In the genomic region with DNA sequence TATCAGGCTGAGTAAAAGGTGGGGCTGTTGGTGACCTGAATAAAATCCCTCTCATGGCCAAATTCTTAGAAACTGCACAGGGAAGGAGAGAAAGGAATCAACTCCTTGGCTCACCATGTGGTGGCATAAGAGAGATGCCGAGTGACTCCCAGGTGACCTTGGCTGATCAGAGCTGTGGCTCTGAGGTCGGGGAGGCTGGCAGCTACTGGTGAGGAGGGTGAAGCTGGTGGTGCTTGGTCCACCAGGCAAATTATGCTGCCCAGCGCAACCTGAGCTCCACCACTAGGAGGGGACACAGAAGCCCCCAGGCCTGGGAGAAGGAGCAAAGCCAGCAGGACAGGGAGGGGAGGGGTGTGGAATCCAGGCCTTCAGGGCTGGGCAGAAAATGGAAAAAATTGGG, we compare ENCODE assay signal across 10 cellular contexts.
A peak's percentile ranks its signal among the peaks of the same experiment; 100 is the strongest.
DNase-seq lines count a peak whose midpoint lies in the region; ATAC-seq, FAIRE-seq and TF ChIP-seq lines count a peak whose summit lies in the region.
"Had no signal": no experiment of that assay in that cellular context is flagged by ENCODE, and none has a peak within 500 bp of the region (broad histone marks: within the 10 kb centered on the region; RNA-seq: fewer than 3 reads in every experiment).

No MANE protein-coding gene starts in this region.

- no peaks in the 10 kb centered on the region for H3K23me2 ChIP-seq in H1 (ENCODE audit: low read depth, low read length)

- H3K9me2 ChIP-seq in Loucy (replicated peaks; ENCODE audit: low read depth, low read length): no peaks in the 10 kb centered on the region

- DNase-seq in DMS53 (lab: John Stamatoyannopoulos, UW) (peak; percentile 57), DMS53 treated with DMSO at 0.1 percent for 48 hours (lab: John Stamatoyannopoulos, UW; ENCODE audit: unreplicated experiment) (no peak), H1 (ENCODE audit: low read depth in 1 of 2, low spot score in 2 of 2) (peak; percentile 38 to 63), neural progenitor cell (ENCODE audit: low spot score) (peak; percentile 56), LoVo (ENCODE audit: low spot score) (no peak)
- DNase-seq: activated gamma-delta T cell, T-helper 1 cell had no signal

- TF ChIP-seq RAD21 in H1 (IDR thresholded peaks at IDR 0.05 in 1 of 2, conservative IDR thresholded peaks at IDR 0.05 in 1 of 2; ENCODE audit: low read depth in 2 of 2, low read length in 2 of 2): peak; percentile 73 to 76

- H3K9me3 ChIP-seq in Loucy (ENCODE audit: insufficient read depth, low read depth, low read length): no peaks in the 10 kb centered on the region
- H3K9me3 ChIP-seq in H1 (ENCODE audit: insufficient read depth in 2 of 2, low read depth in 1 of 2, low read length in 1 of 2): no peaks in the 10 kb centered on the region
- H3K9me3 ChIP-seq in neural progenitor cell (ENCODE audit: low read depth): no peaks in the 10 kb centered on the region

- H2BK15ac ChIP-seq in H1 (ENCODE audit: low read length): no peak overlapping the region

- TF ChIP-seq CTCF in Loucy (conservative IDR thresholded peaks at IDR 0.05; ENCODE audit: low read length): peak; percentile 31
- TF ChIP-seq CTCF in H1 (IDR thresholded peaks at IDR 0.05; ENCODE audit: control extremely low read depth in 1 of 3, insufficient read depth in 1 of 3, low read depth in 1 of 3, low read length in 3 of 3): peak; percentile 51 to 72 (median 57)
- peak; percentile 49 for TF ChIP-seq CTCF in neural progenitor cell (IDR thresholded peaks at IDR 0.05)

- no peak for ATAC-seq in HG02840 (IDR thresholded peaks at IDR 0.05; ENCODE audit: low FRiP score, unreplicated experiment)
- no peak for ATAC-seq in HG03039 (IDR thresholded peaks at IDR 0.05; ENCODE audit: unreplicated experiment)

- H3K18ac ChIP-seq in H1 (ENCODE audit: extremely low read depth, low read length): no peak overlapping the region

- no peaks in the 10 kb centered on the region for H3K36me3 Mint-ChIP-seq in neural progenitor cell

- H3K27ac ChIP-seq in H1 (ENCODE audit: low read depth, low read length) (no peak overlapping the region), neural progenitor cell (no peak overlapping the region)

- H3K4me1 Mint-ChIP-seq in neural progenitor cell: peaks cover 9% of the 10 kb centered on the region

- H2AK5ac ChIP-seq in H1 (ENCODE audit: low read depth, low read length): no peak overlapping the region

- H3K4me3 ChIP-seq in Loucy (ENCODE audit: low read length, poor library complexity, severe bottlenecking) (no peak overlapping the region), H1 (ENCODE audit: extremely low read depth in 1 of 4, insufficient read depth in 2 of 4, low read depth in 3 of 4, low read length in 4 of 4) (no peak overlapping the region), neural progenitor cell (no peak overlapping the region)

- CTCF ChIA-PET in H1 (lab: Charles Lee; ENCODE audit: partially characterized antibody): interaction anchor here (0.6 to 5.4 kb wide), 49 partner anchors 9 to 581 kb away, joined by 3 to 74 read pairs (median 4); a partner anchor contains a TSS

- no peak for TF ChIP-seq POLR2A in H1 (IDR thresholded peaks at IDR 0.05; ENCODE audit: control extremely low read depth in 1 of 2, low read depth in 2 of 2, low read length in 2 of 2)

- no peak overlapping the region for H4K5ac ChIP-seq in H1 (ENCODE audit: insufficient read length, low read depth, low read length)

- H4K8ac ChIP-seq in H1 (ENCODE audit: extremely low read depth, insufficient read depth, low read length): no peak overlapping the region

- no peak overlapping the region for H2BK120ac ChIP-seq in H1 (replicated peaks; ENCODE audit: low read depth, low read length)

- H3K79me1 ChIP-seq in H1 (ENCODE audit: low read depth, low read length): no peaks in the 10 kb centered on the region

- no peak overlapping the region for H3K56ac ChIP-seq in H1 (replicated peaks; ENCODE audit: insufficient read length, low read depth, low read length)

- H2BK20ac ChIP-seq in H1 (ENCODE audit: low read length): no peak overlapping the region

- peaks cover 2% of the 10 kb centered on the region for H3K27me3 Mint-ChIP-seq in neural progenitor cell (ENCODE audit: insufficient read depth, low read depth)

- H3K27ac Mint-ChIP-seq in neural progenitor cell: no peak overlapping the region

- H4K20me1 ChIP-seq in Loucy (ENCODE audit: insufficient read depth, low read length, poor library complexity, severe bottlenecking) (no peaks in the 10 kb centered on the region), H1 (replicated peaks in 1 of 2; ENCODE audit: control insufficient read depth in 1 of 2, insufficient read depth in 2 of 2, low read length in 2 of 2) (no peaks in the 10 kb centered on the region), neural progenitor cell (ENCODE audit: low read depth) (no peaks in the 10 kb centered on the region)

- no peak overlapping the region for H2BK5ac ChIP-seq in H1 (ENCODE audit: low read depth, low read length)

- H3K4me1 ChIP-seq in Loucy (ENCODE audit: insufficient read depth, low read length, poor library complexity, severe bottlenecking) (no peaks in the 10 kb centered on the region), H1 (replicated peaks in 1 of 4; ENCODE audit: control insufficient read depth in 3 of 4, insufficient read depth in 4 of 4, low read length in 3 of 4) (peaks cover 0 to 10% (median 2%) of the 10 kb centered on the region in 4 experiments; a peak in 4 of 7 replicates), neural progenitor cell (peaks cover 7% of the 10 kb centered on the region)

- no peak overlapping the region for H3K14ac ChIP-seq in H1 (ENCODE audit: insufficient read length)

- peak; percentile 45 for FAIRE-seq in H1 (lab: Jason Lieb, UNC)

- H2AFZ ChIP-seq in Loucy (ENCODE audit: low read length) (no peak overlapping the region), H1 (ENCODE audit: low read length) (no peak overlapping the region), neural progenitor cell (replicated peaks) (no peak overlapping the region)

- no peak overlapping the region for H3K9ac ChIP-seq in Loucy (ENCODE audit: low read depth, low read length, poor library complexity, severe bottlenecking)
- H3K9ac ChIP-seq in H1 (replicated peaks in 1 of 4; ENCODE audit: extremely low read depth in 1 of 4, low read depth in 3 of 4, low read length in 3 of 4): no peak overlapping the region
- H3K9ac ChIP-seq in neural progenitor cell: no peak overlapping the region

- H3K9me3 Mint-ChIP-seq in neural progenitor cell: no peaks in the 10 kb centered on the region

- H3K4ac ChIP-seq in H1 (replicated peaks; ENCODE audit: insufficient read length, low read depth, low read length): no peak overlapping the region

- no peak overlapping the region for H3K23ac ChIP-seq in H1 (ENCODE audit: insufficient read length)

- H3K4me2 ChIP-seq in Loucy (ENCODE audit: low read depth, low read length, poor library complexity, severe bottlenecking): no peak overlapping the region
- no peak overlapping the region for H3K4me2 ChIP-seq in H1 (ENCODE audit: insufficient read depth in 1 of 2, low read depth in 2 of 2, low read length in 2 of 2)
- H3K4me2 ChIP-seq in neural progenitor cell: no peak overlapping the region

- H4K91ac ChIP-seq in H1 (replicated peaks; ENCODE audit: insufficient read length, low read length): no peak overlapping the region

- POLR2A ChIA-PET in H1 (lab: Charles Lee; ENCODE audit: partially characterized antibody): no interaction called here

- 78% methylated on average over 3 of the region's 3 CpGs; no CpG with 5 or more reads in 1 of the 2 experiments for WGBS in H1 (ENCODE audit: extremely low coverage in 1 of 2, insufficient coverage in 1 of 2, insufficient read length in 1 of 2, insufficient replicate concordance in 2 of 2, low coverage in 1 of 2, low lambda C conversion rate in 2 of 2, missing lambda C conversion rate in 1 of 2), 2 experiments

- no peak for TF ChIP-seq EP300 in H1 (IDR thresholded peaks at IDR 0.05; ENCODE audit: borderline replicate concordance in 1 of 2, low read depth in 2 of 2, low read length in 2 of 2)

- H3F3A ChIP-seq in Loucy (ENCODE audit: low read depth) (no peaks in the 10 kb centered on the region), neural progenitor cell (ENCODE audit: low read depth) (peaks cover 6% of the 10 kb centered on the region)

- no peak overlapping the region for H3K4me3 Mint-ChIP-seq in neural progenitor cell

- H3K79me2 ChIP-seq in Loucy (ENCODE audit: insufficient read depth, low read length) (no peaks in the 10 kb centered on the region), H1 (ENCODE audit: control insufficient read depth in 1 of 2, insufficient read depth in 2 of 2, low read length in 2 of 2) (no peaks in the 10 kb centered on the region), neural progenitor cell (ENCODE audit: low read depth) (no peaks in the 10 kb centered on the region)

- H3K36me3 ChIP-seq in Loucy (ENCODE audit: insufficient read depth, low read length) (no peaks in the 10 kb centered on the region), H1 (ENCODE audit: control insufficient read depth in 2 of 4, insufficient read depth in 4 of 4, low read length in 3 of 4) (no peaks in the 10 kb centered on the region), neural progenitor cell (no peaks in the 10 kb centered on the region)

- H3K27me3 ChIP-seq in Loucy (ENCODE audit: insufficient read depth, low read length, poor library complexity, severe bottlenecking) (no peaks in the 10 kb centered on the region), H1 (replicated peaks in 1 of 4; ENCODE audit: control insufficient read depth in 3 of 4, extremely low read depth in 1 of 4, insufficient read depth in 3 of 4, low read length in 3 of 4) (no peaks in the 10 kb centered on the region), neural progenitor cell (no peaks in the 10 kb centered on the region)

- no peak overlapping the region for H2BK12ac ChIP-seq in H1 (ENCODE audit: low read depth, low read length)

TF ChIP-seq in H1, 55 proteins besides CTCF, POLR2A, EP300 and RAD21:
- no peak for TF ChIP-seq GTF2F1 (IDR thresholded peaks at IDR 0.05; ENCODE audit: borderline replicate concordance, low read depth, low read length)
- TF ChIP-seq, protein P1, sequence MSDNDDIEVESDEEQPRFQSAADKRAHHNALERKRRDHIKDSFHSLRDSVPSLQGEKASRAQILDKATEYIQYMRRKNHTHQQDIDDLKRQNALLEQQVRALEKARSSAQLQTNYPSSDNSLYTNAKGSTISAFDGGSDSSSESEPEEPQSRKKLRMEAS (IDR thresholded peaks at IDR 0.05): 0 out of 2 replicates have a peak, but pooled peaks have one; percentile 13
TF ChIP-seq in H1: peak in this region for 1.

Comparison
In these comparisons a context has a peak if more than half of its experiments do, and no peak if none do; other contexts are left out.
1. DNase-seq: peak in DMS53 (single experiment), H1 (2 of 2) and neural progenitor cell (single experiment); none in DMS53 treated with DMSO at 0.1 percent for 48 hours (single experiment) and LoVo (single experiment).
2. Peak in every context shown above with its lines, with median percentiles within 50 percentile points of each other: CTCF ChIP-seq.